Comparison of ENCODE assay signal across 8 cellular contexts in genomic region chr5:43661102-43661501, GRCh38.
A peak's percentile ranks its signal among the peaks of the same experiment; 100 is the strongest.
DNase-seq lines count a peak whose midpoint lies in the region; ATAC-seq and TF ChIP-seq lines count a peak whose summit lies in the region.

No MANE protein-coding gene starts in this region.

- no peaks in the 10 kb centered on the region for H3K4me1 ChIP-seq in NT2/D1 (ENCODE audit: insufficient read depth, insufficient read length)

- H3K27ac Mint-ChIP-seq in stimulated activated effector memory CD8-positive, alpha-beta T cell treated with anti-CD3 and anti-CD28 coated beads, Interleukin-12 subunit alpha, Interleukin-12 subunit beta, amount 100 ng/mL, for 72 hours = no peak overlapping the region

- no peak overlapping the region for H3K4me3 ChIP-seq in NT2/D1 (ENCODE audit: insufficient read length, low read depth)

- DNase-seq in stimulated activated CD4-positive, alpha-beta T cell treated with anti-CD3 and anti-CD28 coated beads, Interleukin-2, amount 100 ng/mL, for 24 hours = peak; percentile 9 to 37
- no peak for DNase-seq in stimulated activated CD4-positive, alpha-beta T cell treated with anti-CD3 and anti-CD28 coated beads, Interleukin-4, amount 100 ng/mL, for 4 hours
- peak; percentile 23 for DNase-seq in NT2/D1 (ENCODE audit: low read depth, low spot score)
- DNase-seq in erythroblast (lab: John Stamatoyannopoulos, UW) = peak; percentile 59 to 77
- DNase-seq in stimulated activated CD4-positive, alpha-beta T cell treated with anti-CD3 and anti-CD28 coated beads, Interleukin-4, amount 100 ng/mL, for 48 hours (ENCODE audit: low read depth in 2 of 2) = peak; percentile 4 to 18
- no peak for DNase-seq in stimulated activated effector memory CD8-positive, alpha-beta T cell treated with anti-CD3 and anti-CD28 coated beads, Interleukin-12 subunit alpha, Interleukin-12 subunit beta, amount 100 ng/mL, for 72 hours (ENCODE audit: low spot score in 2 of 2)

- peaks cover 57% of the 10 kb centered on the region for H3K36me3 Mint-ChIP-seq in stimulated activated effector memory CD8-positive, alpha-beta T cell treated with anti-CD3 and anti-CD28 coated beads, Interleukin-12 subunit alpha, Interleukin-12 subunit beta, amount 100 ng/mL, for 72 hours

- TF ChIP-seq POLR2A in erythroblast (IDR thresholded peaks at IDR 0.05; ENCODE audit: low read length) = no peak

- ATAC-seq in stimulated activated effector memory CD8-positive, alpha-beta T cell treated with anti-CD3 and anti-CD28 coated beads, Interleukin-12 subunit alpha, Interleukin-12 subunit beta, amount 100 ng/mL, for 72 hours = no peak
- ATAC-seq in GM19023 (IDR thresholded peaks at IDR 0.05; ENCODE audit: unreplicated experiment) (no peak), HG02678 (IDR thresholded peaks at IDR 0.05; ENCODE audit: unreplicated experiment) (no peak)

- H3K9me3 Mint-ChIP-seq in stimulated activated effector memory CD8-positive, alpha-beta T cell treated with anti-CD3 and anti-CD28 coated beads, Interleukin-12 subunit alpha, Interleukin-12 subunit beta, amount 100 ng/mL, for 72 hours = peaks cover 3% of the 10 kb centered on the region

- H3K4me3 Mint-ChIP-seq in stimulated activated effector memory CD8-positive, alpha-beta T cell treated with anti-CD3 and anti-CD28 coated beads, Interleukin-12 subunit alpha, Interleukin-12 subunit beta, amount 100 ng/mL, for 72 hours = no peak overlapping the region

- H3K9me3 ChIP-seq in NT2/D1 (ENCODE audit: insufficient read depth, low read length) = no peaks in the 10 kb centered on the region

- H3K4me1 Mint-ChIP-seq in stimulated activated effector memory CD8-positive, alpha-beta T cell treated with anti-CD3 and anti-CD28 coated beads, Interleukin-12 subunit alpha, Interleukin-12 subunit beta, amount 100 ng/mL, for 72 hours = no peaks in the 10 kb centered on the region

- no peaks in the 10 kb centered on the region for H3K27me3 ChIP-seq in NT2/D1 (ENCODE audit: insufficient read depth, insufficient read length)

- H3K36me3 ChIP-seq in NT2/D1 (ENCODE audit: insufficient read depth, insufficient read length, low read length) = peaks cover 10% of the 10 kb centered on the region

- H3K9ac ChIP-seq in NT2/D1 (ENCODE audit: insufficient read length, low read depth) = no peak overlapping the region

Comparison
In these comparisons a context has a peak if more than half of its experiments do, and no peak if none do; other contexts are left out.
1. DNase-seq: peak in stimulated activated CD4-positive, alpha-beta T cell treated with anti-CD3 and anti-CD28 coated beads, Interleukin-2, amount 100 ng/mL, for 24 hours (2 of 2), NT2/D1 (single experiment), erythroblast (2 of 2) and stimulated activated CD4-positive, alpha-beta T cell treated with anti-CD3 and anti-CD28 coated beads, Interleukin-4, amount 100 ng/mL, for 48 hours (2 of 2); none in stimulated activated CD4-positive, alpha-beta T cell treated with anti-CD3 and anti-CD28 coated beads, Interleukin-4, amount 100 ng/mL, for 4 hours (0 of 2) and stimulated activated effector memory CD8-positive, alpha-beta T cell treated with anti-CD3 and anti-CD28 coated beads, Interleukin-12 subunit alpha, Interleukin-12 subunit beta, amount 100 ng/mL, for 72 hours (0 of 2).